1 cellular context compared by ENCODE assay signal in genomic region chr3:72006631-72007556, GRCh38.
TF ChIP-seq lines count a peak whose summit lies in the region.

No MANE protein-coding gene starts in this region.

TF ChIP-seq in K562, 482 proteins besides CTCF, POLR2A, EP300 and RAD21 (continued from another document and continues in another):
- TF ChIP-seq MTA2 (IDR thresholded peaks at IDR 0.05; ENCODE audit: low read depth): peak; percentile 44; the same call in 1 of the 2 replicates
- no peak for TF ChIP-seq DLX4 (CRISPR knock-in tag; IDR thresholded peaks at IDR 0.05)
- TF ChIP-seq THRA (IDR thresholded peaks at IDR 0.05): no peak
- no peak for TF ChIP-seq TOE1 (IDR thresholded peaks at IDR 0.05; ENCODE audit: borderline replicate concordance)
- no peak for TF ChIP-seq TOE1 (CRISPR knock-in tag; IDR thresholded peaks at IDR 0.05; ENCODE audit: borderline replicate concordance, low read depth)
- no peak for TF ChIP-seq TSC22D4 (tag; IDR thresholded peaks at IDR 0.05)
- no peak for TF ChIP-seq CHD7 (IDR thresholded peaks at IDR 0.05; ENCODE audit: low read depth, low read length)
- no peak for TF ChIP-seq CLOCK (CRISPR knock-in tag; IDR thresholded peaks at IDR 0.05; ENCODE audit: borderline replicate concordance)
- no peak for TF ChIP-seq ZBTB26 (CRISPR knock-in tag; IDR thresholded peaks at IDR 0.05)
- no peak for TF ChIP-seq NR2F6 (CRISPR knock-in tag; IDR thresholded peaks at IDR 0.05)
- no peak for TF ChIP-seq EHMT2 (IDR thresholded peaks at IDR 0.05)
- TF ChIP-seq PRMT5 (CRISPR knock-in tag; IDR thresholded peaks at IDR 0.05): no peak
- no peak for TF ChIP-seq ZNF79 (CRISPR knock-in tag; IDR thresholded peaks at IDR 0.05; ENCODE audit: low read depth)
- TF ChIP-seq PRPF4 (IDR thresholded peaks at IDR 0.05; ENCODE audit: insufficient read depth, low read depth, low read length, poor library complexity, severe bottlenecking): no peak
- no peak for TF ChIP-seq ZNF699 (CRISPR knock-in tag; IDR thresholded peaks at IDR 0.05; ENCODE audit: insufficient replicate concordance)
- no peak for TF ChIP-seq HBP1 (CRISPR knock-in tag; IDR thresholded peaks at IDR 0.05)
- no peak for TF ChIP-seq MCM3 (IDR thresholded peaks at IDR 0.05)
- TF ChIP-seq TCF7L2 (IDR thresholded peaks at IDR 0.05; ENCODE audit: low read depth, low read length): no peak
- TF ChIP-seq YBX1 (IDR thresholded peaks at IDR 0.05): no peak
- TF ChIP-seq STAG1 (CRISPR knock-in tag; IDR thresholded peaks at IDR 0.05; ENCODE audit: borderline replicate concordance): no peak
- no peak for TF ChIP-seq E2F3 (CRISPR knock-in tag; IDR thresholded peaks at IDR 0.05)
- TF ChIP-seq ZNF232 (CRISPR knock-in tag; IDR thresholded peaks at IDR 0.05): no peak
- peak; percentile 13 to 96; a peak in 3 of 4 replicates for TF ChIP-seq SRF (CRISPR knock-in tag; IDR thresholded peaks at IDR 0.05)
- TF ChIP-seq ATF3 (IDR thresholded peaks at IDR 0.05): peak; percentile 93
- no peak for TF ChIP-seq ATF3 (CRISPR knock-in tag; conservative IDR thresholded peaks at IDR 0.05)
- TF ChIP-seq ARID3A (IDR thresholded peaks at IDR 0.05; ENCODE audit: borderline replicate concordance, low read depth, low read length): no peak
- TF ChIP-seq GATA2 (CRISPR knock-in tag; IDR thresholded peaks at IDR 0.05): no peak
- no peak for TF ChIP-seq MCM7 (IDR thresholded peaks at IDR 0.05)
- TF ChIP-seq HES1 (IDR thresholded peaks at IDR 0.05; ENCODE audit: low read depth): no peak
- no peak for TF ChIP-seq ZNF277 (CRISPR knock-in tag; IDR thresholded peaks at IDR 0.05; ENCODE audit: borderline replicate concordance)
- TF ChIP-seq TAL1 (IDR thresholded peaks at IDR 0.05): peak; percentile 73
- no peak for TF ChIP-seq KHSRP (IDR thresholded peaks at IDR 0.05)
- no peak for TF ChIP-seq RBM14 (IDR thresholded peaks at IDR 0.05; ENCODE audit: borderline replicate concordance, insufficient read depth, low read depth, low read length)
- TF ChIP-seq TEAD4 (IDR thresholded peaks at IDR 0.05; ENCODE audit: low read length): peak; percentile 78
- no peak for TF ChIP-seq TEAD4 (CRISPR knock-in tag; IDR thresholded peaks at IDR 0.05; ENCODE audit: borderline replicate concordance)
- TF ChIP-seq GABPB2 (CRISPR knock-in tag; conservative IDR thresholded peaks at IDR 0.05): no peak
- no peak for TF ChIP-seq SNRNP70 (optimal IDR thresholded peaks at IDR 0.05; ENCODE audit: low read depth, low read length)
- TF ChIP-seq ZNF165 (CRISPR knock-in tag; IDR thresholded peaks at IDR 0.05; ENCODE audit: borderline replicate concordance): no peak
- TF ChIP-seq ZZZ3 (IDR thresholded peaks at IDR 0.05): no peak
